ENCODE assay signal across 8 cellular contexts in the genomic region with DNA sequence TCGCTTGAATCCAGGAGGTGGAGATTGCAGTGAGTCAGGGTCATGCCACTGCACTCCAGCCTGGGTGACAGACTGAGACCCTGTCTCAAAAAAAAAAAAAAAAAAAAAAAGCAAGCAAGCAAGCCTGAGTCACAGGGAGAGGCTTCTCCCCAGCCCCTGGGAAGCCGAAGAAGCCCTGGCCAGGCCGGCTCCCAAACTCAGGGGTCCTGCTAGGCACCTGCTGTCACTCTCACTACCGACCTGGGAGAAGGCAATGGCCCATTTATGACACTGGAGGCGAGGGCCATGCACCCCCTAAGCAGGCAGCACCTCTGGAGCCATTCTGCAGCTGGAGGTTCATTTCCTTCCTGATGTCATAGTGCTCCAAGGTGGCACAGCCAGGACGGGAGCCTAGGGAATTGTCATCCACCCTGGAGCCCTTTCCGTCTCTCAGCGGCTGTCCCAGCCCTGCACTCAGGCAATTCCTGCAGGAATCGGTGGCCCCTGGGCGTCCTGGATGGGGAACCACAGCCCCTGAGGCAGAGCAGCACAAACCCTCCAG. TPM values are rescaled to one million over a fixed set of nuclear protein-coding genes. Genes with fewer than 3 reads are reported as not detected.
DNase-seq lines count a peak whose midpoint lies in the region; ATAC-seq, FAIRE-seq and TF ChIP-seq lines count a peak whose summit lies in the region.
"Not testable (repeated sequence)": the region's sequence is repeated elsewhere in the genome, so short reads cannot be mapped to it uniquely, and the experiment has no call there.

No MANE protein-coding gene starts in this region.

- not testable (repeated sequence) for H3K4me3 ChIP-seq in DND-41 (ENCODE audit: low read depth in 1 of 2, low read length in 2 of 2); Panc1 (ENCODE audit: low read depth in 2 of 2, low read length in 2 of 2); K562; HepG2 (replicated peaks in 1 of 3; ENCODE audit: insufficient read depth in 1 of 3, low read depth in 2 of 3, low read length in 3 of 3)

- H2AFZ ChIP-seq in DND-41 (ENCODE audit: low read depth, low read length); K562 (ENCODE audit: low read depth, low read length); HepG2 (ENCODE audit: low read length): not testable (repeated sequence)

- H3K27ac Mint-ChIP-seq in nephron progenitor cell, result peak overlapping the region; percentile 72
- not testable (repeated sequence) for H3K27ac Mint-ChIP-seq in stimulated activated naive CD8-positive, alpha-beta T cell treated with anti-CD3 and anti-CD28 coated beads, Interleukin-15, amount 100 ng/mL, for 72 hours

- not testable (repeated sequence) for H3K36me3 Mint-ChIP-seq in nephron progenitor cell (ENCODE audit: low read depth)

- H3K27me3 ChIP-seq in DND-41 (ENCODE audit: insufficient read depth, low read length, poor library complexity); Panc1 (ENCODE audit: control insufficient read depth, insufficient read depth, low read length); K562 (ENCODE audit: control insufficient read depth in 2 of 2, insufficient read depth in 2 of 2, low read length in 2 of 2); HepG2 (ENCODE audit: control insufficient read depth in 1 of 2, insufficient read depth in 2 of 2, low read length in 2 of 2): not testable (repeated sequence)

- CTCF ChIA-PET in Panc1 (lab: Charles Lee); K562 (lab: Yijun Ruan, JAX; ENCODE audit: low intra/inter-chr PET ratio); HepG2 (lab: Yijun Ruan, JAX; ENCODE audit: low intra/inter-chr PET ratio, low total read pairs): not testable (repeated sequence)

- not testable (repeated sequence) for TF ChIP-seq POLR2A in K562 (conservative IDR thresholded peaks at IDR 0.05); HepG2 (IDR thresholded peaks at IDR 0.05; ENCODE audit: insufficient read depth in 1 of 2, low read depth in 2 of 2, low read length in 2 of 2)

- not testable (repeated sequence) for FAIRE-seq in K562 (lab: Jason Lieb, UNC); HepG2 (lab: Jason Lieb, UNC)

- ATAC-seq in DND-41 (ENCODE audit: insufficient read depth, low read depth) (peak; percentile 34; the same call in 1 of the 3 replicates), Panc1 (peak; percentile 75), K562 (peak; percentile 15), esophagus mucosa (peak; percentile 49), left cardiac atrium (peak; percentile 17 to 38)
- ATAC-seq in HepG2, result not testable (repeated sequence)
- ATAC-seq in stimulated activated naive CD8-positive, alpha-beta T cell treated with anti-CD3 and anti-CD28 coated beads, Interleukin-15, amount 100 ng/mL, for 72 hours, result peak; percentile 26

- H3K27me3 Mint-ChIP-seq in nephron progenitor cell (ENCODE audit: low read depth, poor library complexity); stimulated activated naive CD8-positive, alpha-beta T cell treated with anti-CD3 and anti-CD28 coated beads, Interleukin-15, amount 100 ng/mL, for 72 hours: not testable (repeated sequence)

- not testable (repeated sequence) for H3K4me2 ChIP-seq in DND-41 (ENCODE audit: insufficient read depth, low read length); K562 (ENCODE audit: insufficient read depth, low read length)
- peak overlapping the region; percentile 49 for H3K4me2 ChIP-seq in HepG2 (ENCODE audit: low read depth, low read length)

- BruUV-seq in Panc1 (replicated peaks; lab: Mats Ljungman, UMichigan); K562 (replicated peaks; lab: Mats Ljungman, UMichigan); HepG2 (replicated peaks; lab: Mats Ljungman, UMichigan): not testable (repeated sequence)

- TF ChIP-seq EP300 in K562 (IDR thresholded peaks at IDR 0.05; ENCODE audit: low read length); HepG2 (IDR thresholded peaks at IDR 0.05; ENCODE audit: low read depth in 2 of 2, low read length in 2 of 2); HepG2 (CRISPR knock-in tag; IDR thresholded peaks at IDR 0.05; ENCODE audit: borderline replicate concordance): not testable (repeated sequence)

- in situ Hi-C loops in Panc1 (cut with HindIII; ENCODE audit: low pct_unique_long_range_greater_than_20kb, low sequenced_read_pairs); HepG2 (cut with HindIII; ENCODE audit: extremely low pct_ligation_motif_present, low pct_unique_long_range_greater_than_20kb): not testable (repeated sequence)
- in situ Hi-C loops in K562 (cut with MboI), result loop anchor here (5.0 to 25.0 kb wide), 4 partner anchors 162 to 1459 kb away; no protein-coding TSS in a partner anchor

- POLR2A ChIA-PET in Panc1 (lab: Charles Lee); K562 (lab: Yijun Ruan, JAX): not testable (repeated sequence)
- POLR2A ChIA-PET in HepG2 (lab: Yijun Ruan, JAX), result interaction anchor here (0.7 kb wide), 2 partner anchors 308 to 845 kb away, joined by 3 read pairs; no protein-coding TSS in a partner anchor

- not testable (repeated sequence) for H3K27ac ChIP-seq in DND-41 (ENCODE audit: low read length); Panc1 (ENCODE audit: low read length); K562 (ENCODE audit: extremely low read depth, low read depth, low read length)
- H3K27ac ChIP-seq in HepG2 (ENCODE audit: extremely low read length, insufficient read depth, low read length), result peak overlapping the region; percentile 38

- not testable (repeated sequence) for H3K36me3 ChIP-seq in DND-41 (ENCODE audit: insufficient read depth, low read length); Panc1 (ENCODE audit: control insufficient read depth, insufficient read depth, low read length); K562 (ENCODE audit: control insufficient read depth, insufficient read depth, low read length); HepG2 (replicated peaks in 1 of 2; ENCODE audit: control insufficient read depth in 1 of 2, insufficient read depth in 2 of 2, low read length in 2 of 2)

- not testable (repeated sequence) for H3K9ac ChIP-seq in DND-41 (ENCODE audit: low read depth, low read length); K562 (ENCODE audit: insufficient read depth in 1 of 2, low read depth in 2 of 2, low read length in 2 of 2)
- H3K9ac ChIP-seq in HepG2 (ENCODE audit: insufficient read depth, low read depth, low read length), result peak overlapping the region; percentile 34; the same call in 1 of the 2 replicates

- not testable (repeated sequence) for H3K4me3 Mint-ChIP-seq in nephron progenitor cell; stimulated activated naive CD8-positive, alpha-beta T cell treated with anti-CD3 and anti-CD28 coated beads, Interleukin-15, amount 100 ng/mL, for 72 hours

- not testable (repeated sequence) for H3K4me1 Mint-ChIP-seq in nephron progenitor cell; stimulated activated naive CD8-positive, alpha-beta T cell treated with anti-CD3 and anti-CD28 coated beads, Interleukin-15, amount 100 ng/mL, for 72 hours

- H3K4me1 ChIP-seq in DND-41 (ENCODE audit: insufficient read depth, low read length); Panc1 (ENCODE audit: control insufficient read depth, insufficient read depth, low read length); K562 (replicated peaks in 1 of 2; ENCODE audit: control insufficient read depth in 2 of 2, insufficient read depth in 2 of 2, low read length in 2 of 2); HepG2 (ENCODE audit: insufficient read depth, low read length): not testable (repeated sequence)

- not testable (repeated sequence) for TF ChIP-seq CTCF in DND-41 (IDR thresholded peaks at IDR 0.05; ENCODE audit: borderline replicate concordance, extremely low read depth, low read length, poor library complexity, severe bottlenecking); Panc1 (IDR thresholded peaks at IDR 0.05); K562 (IDR thresholded peaks at IDR 0.05 in 2 of 3, conservative IDR thresholded peaks at IDR 0.05 in 1 of 3; ENCODE audit: insufficient read depth in 2 of 3, low read depth in 1 of 3, low read length in 3 of 3); HepG2 (CRISPR knock-in tag; IDR thresholded peaks at IDR 0.05); nephron progenitor cell (IDR thresholded peaks at IDR 0.05)

- DNase-seq in DND-41; Panc1 (ENCODE audit: low read depth, low spot score); K562 (ENCODE audit: extremely low read depth in 1 of 4, low spot score in 3 of 4); left cardiac atrium; HepG2 (ENCODE audit: low spot score); nephron progenitor cell; stimulated activated naive CD8-positive, alpha-beta T cell treated with anti-CD3 and anti-CD28 coated beads, Interleukin-15, amount 100 ng/mL, for 72 hours: not testable (repeated sequence)

- 87% methylated on average over 6 of the region's 10 CpGs for WGBS in K562 (ENCODE audit: insufficient coverage, low coverage, missing lambda C conversion rate)
- 57% methylated on average over 4 of the region's 10 CpGs for WGBS in HepG2 (ENCODE audit: low lambda C conversion rate)

- H3K9me3 ChIP-seq in DND-41 (ENCODE audit: insufficient read depth, low read length, severe bottlenecking); Panc1 (ENCODE audit: control insufficient read depth, insufficient read depth, low read depth, low read length); K562 (replicated peaks; ENCODE audit: control insufficient read depth, insufficient read depth, low read depth, low read length); HepG2 (ENCODE audit: low read length): not testable (repeated sequence)

- not testable (repeated sequence) for H3K9me1 ChIP-seq in K562 (ENCODE audit: control insufficient read depth, insufficient read depth, low read length)

- H3K9me3 Mint-ChIP-seq in nephron progenitor cell; stimulated activated naive CD8-positive, alpha-beta T cell treated with anti-CD3 and anti-CD28 coated beads, Interleukin-15, amount 100 ng/mL, for 72 hours: not testable (repeated sequence)

- intact Hi-C loops in Panc1 (cut with micrococcal nuclease; ENCODE audit: unreplicated experiment); K562 (cut with micrococcal nuclease); left cardiac atrium (cut with DNase I); HepG2 (cut with micrococcal nuclease; ENCODE audit: unreplicated experiment): not testable (repeated sequence)

- H4K20me1 ChIP-seq in DND-41 (ENCODE audit: insufficient read depth, low read length); K562 (replicated peaks; ENCODE audit: control insufficient read depth, insufficient read depth, low read length); HepG2 (ENCODE audit: insufficient read depth, low read length): not testable (repeated sequence)

- not testable (repeated sequence) for H3K79me2 ChIP-seq in DND-41 (ENCODE audit: insufficient read depth, low read length); K562 (ENCODE audit: control insufficient read depth, insufficient read depth, low read length); HepG2 (ENCODE audit: insufficient read depth, low read length)

- TF ChIP-seq RAD21 in K562 (CRISPR knock-in tag; conservative IDR thresholded peaks at IDR 0.05 in 1 of 2, IDR thresholded peaks at IDR 0.05 in 1 of 2); HepG2 (CRISPR knock-in tag; IDR thresholded peaks at IDR 0.05): not testable (repeated sequence)

RNA-seq across cellular contexts. Expression of a gene that starts 22.9 kb away (rescaled TPM):
- 18.8 TPM for total RNA-seq in Panc1 (2021; ENCODE audit: unreplicated experiment)
- polyA plus RNA-seq in Panc1 (2012; ENCODE audit: insufficient read length), result 8.1 TPM
- total RNA-seq in K562 (2011; cell fraction: chromatin; rRNA removed; ENCODE audit: low replicate concordance), result 7.9 and 8.3 TPM in 2 replicates
- 4.0 and 4.3 TPM in 2 replicates for total RNA-seq in K562 (2011; cell fraction: nucleolus; rRNA removed)
- 7.0 and 8.1 TPM in 2 replicates for total RNA-seq in K562 (2011; cell fraction: nucleoplasm; rRNA removed)
- total RNA-seq in K562 (2014; rRNA removed), result 4.4 and 7.4 TPM in 2 replicates
- 1.9 and 2.6 TPM in 2 replicates for total RNA-seq in K562 (2014; rRNA removed; fragmentation: Illumina TruSeq; extraction: Trizol)
- total RNA-seq in K562 (2015; rRNA removed; fragmentation: Illumina TruSeq; extraction: Trizol), result 1.7 and 5.8 TPM in 2 replicates
- 7.5 and 7.9 TPM in 2 replicates for total RNA-seq in K562 (2021)
- polyA plus RNA-seq in K562 (2011; rRNA removed), result 9.7 and 11.0 TPM in 2 replicates
- polyA plus RNA-seq in K562 (2011; cell fraction: cytosol; rRNA removed), result 5.7 and 6.2 TPM in 2 replicates
- 3.9 and 8.2 TPM in 2 replicates for polyA plus RNA-seq in K562 (2011; cell fraction: nucleus; rRNA removed)
- 12.6 and 15.2 TPM in 2 replicates for polyA plus RNA-seq in K562 (2012)
- polyA plus RNA-seq in K562 (2014; fragmentation: Illumina TruSeq; extraction: Trizol), result 3.2 and 5.2 TPM in 2 replicates
- polyA plus RNA-seq in K562 (2014; fragmentation: Nextera tagmentation; extraction: Ambion mirVana), result 1 to 10 TPM; 2.1 to 2.3 TPM
- polyA plus RNA-seq in K562 (2014; rRNA removed), result 7.0 and 8.1 TPM in 2 replicates
- 1.4 and 4.0 TPM in 2 replicates for polyA minus RNA-seq in K562 (2011; rRNA and poly(A)+ RNA removed)
- 1.9 and 3.5 TPM in 2 replicates for polyA minus RNA-seq in K562 (2011; cell fraction: cytosol; rRNA and poly(A)+ RNA removed)
- 1.2 and 3.2 TPM in 2 replicates for polyA minus RNA-seq in K562 (2011; cell fraction: nucleus; rRNA and poly(A)+ RNA removed)
- total RNA-seq in esophagus mucosa, result 10.2 TPM
- total RNA-seq in left cardiac atrium, result 10 to 100 TPM in 1 of 2 donors, 1 to 10 TPM in 1; 9.1 to 19.1 TPM
- total RNA-seq in HepG2 (2016; rRNA removed; fragmentation: Illumina TruSeq; extraction: Trizol), result 4.4 and 6.5 TPM in 2 replicates
- 15.2 and 16.5 TPM in 2 replicates for total RNA-seq in HepG2 (2016; cell fraction: cytosol; rRNA removed; fragmentation: Illumina TruSeq; extraction: Trizol; ENCODE audit: low read depth)
- 5.2 and 5.5 TPM in 2 replicates for total RNA-seq in HepG2 (2016; cell fraction: insoluble cytoplasmic fraction; rRNA removed; fragmentation: Illumina TruSeq; extraction: Trizol)
- 10.4 and 16.6 TPM in 2 replicates for total RNA-seq in HepG2 (2016; cell fraction: membrane; rRNA removed; fragmentation: Illumina TruSeq; extraction: Trizol)
- 5.0 and 5.3 TPM in 2 replicates for total RNA-seq in HepG2 (2016; cell fraction: nucleus; rRNA removed; fragmentation: Illumina TruSeq; extraction: Trizol)
- 9.4 and 11.2 TPM in 2 replicates for polyA plus RNA-seq in HepG2 (2011; rRNA removed)
- 2.1 and 3.0 TPM in 2 replicates for polyA plus RNA-seq in HepG2 (2011; cell fraction: cytosol; rRNA removed)
- polyA plus RNA-seq in HepG2 (2011; cell fraction: nucleus; rRNA removed), result 6.6 and 7.1 TPM in 2 replicates
- 6.2 and 11.7 TPM in 2 replicates for polyA plus RNA-seq in HepG2 (2012)
- 16.1 and 25.1 TPM in 2 replicates for polyA plus RNA-seq in HepG2 (2016; cell fraction: cytosol; fragmentation: Illumina TruSeq; extraction: Trizol; ENCODE audit: low read depth)
- 4.1 and 7.9 TPM in 2 replicates for polyA plus RNA-seq in HepG2 (2016; cell fraction: insoluble cytoplasmic fraction; fragmentation: Illumina TruSeq; extraction: Trizol; ENCODE audit: low read depth)
- polyA plus RNA-seq in HepG2 (2016; cell fraction: membrane; fragmentation: Illumina TruSeq; extraction: Trizol; ENCODE audit: low read depth), result 7.9 and 17.4 TPM in 2 replicates
- polyA plus RNA-seq in HepG2 (2016; cell fraction: nucleus; fragmentation: Illumina TruSeq; extraction: Trizol; ENCODE audit: insufficient read depth, low read depth), result 6.9 and 12.7 TPM in 2 replicates
- 3.3 and 6.2 TPM in 2 replicates for polyA minus RNA-seq in HepG2 (2011; rRNA and poly(A)+ RNA removed; ENCODE audit: low replicate concordance)
- 0.69 and 0.70 TPM in 2 replicates for polyA minus RNA-seq in HepG2 (2011; cell fraction: cytosol; rRNA and poly(A)+ RNA removed)
- 6.3 and 11.8 TPM in 2 replicates for polyA minus RNA-seq in HepG2 (2011; cell fraction: nucleus; rRNA and poly(A)+ RNA removed)
